Comparison of ENCODE assay signal across 23 cellular contexts in genomic region chr3:13213911-13214846, GRCh38.
"Had no signal": no experiment of that assay in that cellular context is flagged by ENCODE, and none has a peak within 500 bp of the region (broad histone marks: within the 10 kb centered on the region; RNA-seq: fewer than 3 reads in every experiment).

No MANE protein-coding gene starts in this region.

- H3K36me3 Mint-ChIP-seq: activated naive CD8-positive, alpha-beta T cell treated with anti-CD3 and anti-CD28 coated beads, Interleukin-2, amount 10 ng/mL, durations not matched to agents 7 days and 5 days; stimulated activated memory B cell treated with anti-CD40 and anti-IgM and Interleukin-4, amounts not matched to agents 10 μg/mL and 1 μg/mL and 100 μg/mL, for 72 hours had no signal

- ATAC-seq: activated CD8-positive, alpha-beta T cell treated with anti-CD3 and anti-CD28 coated beads for 36 hours; activated T-helper 17 cell treated with anti-CD3 and anti-CD28 coated beads, Interleukin-2, amount 50 U/mL, for 72 hours; left lung; sciatic nerve; stimulated activated memory B cell treated with anti-CD40 and anti-IgM and Interleukin-4, amounts not matched to agents 10 μg/mL and 1 μg/mL and 100 μg/mL, for 72 hours had no signal

- H3K4me2 ChIP-seq: smooth muscle cell had no signal

- H3K27ac ChIP-seq: coronary artery, left lung, thoracic aorta, upper lobe of left lung had no signal

- H3K4me3 ChIP-seq: coronary artery, left lung, smooth muscle cell, thoracic aorta, upper lobe of left lung had no signal

- H3K9me3 Mint-ChIP-seq: activated CD4-positive, alpha-beta T cell treated with anti-CD3 and anti-CD28 coated beads, Interleukin-2, amount 10 ng/mL, durations not matched to agents 24 days and 14 days; activated CD8-positive, alpha-beta T cell treated with anti-CD3 and anti-CD28 coated beads for 36 hours; activated naive CD8-positive, alpha-beta T cell treated with anti-CD3 and anti-CD28 coated beads, Interleukin-2, amount 10 ng/mL, durations not matched to agents 7 days and 5 days; activated T-helper 17 cell treated with anti-CD3 and anti-CD28 coated beads, Interleukin-2, amount 50 U/mL, for 72 hours; nephron; stimulated activated memory B cell treated with anti-CD40 and anti-IgM and Interleukin-4, amounts not matched to agents 10 μg/mL and 1 μg/mL and 100 μg/mL, for 72 hours had no signal

- H3K4me1 ChIP-seq: left lung, upper lobe of left lung had no signal

- H3K36me3 ChIP-seq: left lung, thoracic aorta, upper lobe of left lung had no signal

- H3K27me3 Mint-ChIP-seq: activated CD4-positive, alpha-beta T cell treated with anti-CD3 and anti-CD28 coated beads, Interleukin-2, amount 10 ng/mL, durations not matched to agents 24 days and 14 days; activated CD8-positive, alpha-beta T cell treated with anti-CD3 and anti-CD28 coated beads for 36 hours; activated T-helper 17 cell treated with anti-CD3 and anti-CD28 coated beads, Interleukin-2, amount 50 U/mL, for 72 hours had no signal

- DNase-seq: activated CD4-positive, alpha-beta T cell treated with anti-CD3 and anti-CD28 coated beads, Interleukin-2, amount 10 ng/mL, durations not matched to agents 24 days and 14 days; activated CD8-positive, alpha-beta T cell treated with anti-CD3 and anti-CD28 coated beads for 36 hours; activated naive CD4-positive, alpha-beta T cell treated with Interleukin-2 at 50 U/mL for 16 hours; activated naive CD8-positive, alpha-beta T cell treated with anti-CD3 and anti-CD28 coated beads, Interleukin-2, amount 10 ng/mL, durations not matched to agents 7 days and 5 days; activated T-cell treated with anti-CD3 and anti-CD28 coated beads, Interleukin-2, amount 50 U/mL, for 1 hour; amygdala; erythroblast; foreskin melanocyte; hypothalamus; mammary epithelial cell; midbrain; occipital lobe; stimulated activated CD4-positive, alpha-beta T cell treated with anti-CD3 and anti-CD28 coated beads, Interleukin-4, amount 100 ng/mL, for 24 hours; T1000 had no signal

- H3K27ac Mint-ChIP-seq: activated CD4-positive, alpha-beta T cell treated with anti-CD3 and anti-CD28 coated beads, Interleukin-2, amount 10 ng/mL, durations not matched to agents 24 days and 14 days; activated CD8-positive, alpha-beta T cell treated with anti-CD3 and anti-CD28 coated beads for 36 hours; activated naive CD8-positive, alpha-beta T cell treated with anti-CD3 and anti-CD28 coated beads, Interleukin-2, amount 10 ng/mL, durations not matched to agents 7 days and 5 days; activated T-helper 17 cell treated with anti-CD3 and anti-CD28 coated beads, Interleukin-2, amount 50 U/mL, for 72 hours; nephron; stimulated activated memory B cell treated with anti-CD40 and anti-IgM and Interleukin-4, amounts not matched to agents 10 μg/mL and 1 μg/mL and 100 μg/mL, for 72 hours had no signal

- H3K4me3 Mint-ChIP-seq: activated CD4-positive, alpha-beta T cell treated with anti-CD3 and anti-CD28 coated beads, Interleukin-2, amount 10 ng/mL, durations not matched to agents 24 days and 14 days; activated CD8-positive, alpha-beta T cell treated with anti-CD3 and anti-CD28 coated beads for 36 hours; activated naive CD8-positive, alpha-beta T cell treated with anti-CD3 and anti-CD28 coated beads, Interleukin-2, amount 10 ng/mL, durations not matched to agents 7 days and 5 days; activated T-helper 17 cell treated with anti-CD3 and anti-CD28 coated beads, Interleukin-2, amount 50 U/mL, for 72 hours; nephron; stimulated activated memory B cell treated with anti-CD40 and anti-IgM and Interleukin-4, amounts not matched to agents 10 μg/mL and 1 μg/mL and 100 μg/mL, for 72 hours had no signal

- H3K27me3 ChIP-seq: upper lobe of left lung had no signal

- H3K4me1 Mint-ChIP-seq: activated CD4-positive, alpha-beta T cell treated with anti-CD3 and anti-CD28 coated beads, Interleukin-2, amount 10 ng/mL, durations not matched to agents 24 days and 14 days; activated naive CD8-positive, alpha-beta T cell treated with anti-CD3 and anti-CD28 coated beads, Interleukin-2, amount 10 ng/mL, durations not matched to agents 7 days and 5 days; activated T-helper 17 cell treated with anti-CD3 and anti-CD28 coated beads, Interleukin-2, amount 50 U/mL, for 72 hours; nephron; stimulated activated memory B cell treated with anti-CD40 and anti-IgM and Interleukin-4, amounts not matched to agents 10 μg/mL and 1 μg/mL and 100 μg/mL, for 72 hours had no signal

- H3K9me3 ChIP-seq: left lung, thoracic aorta, upper lobe of left lung had no signal
